27 cellular contexts compared by ENCODE assay signal in the genomic region with DNA sequence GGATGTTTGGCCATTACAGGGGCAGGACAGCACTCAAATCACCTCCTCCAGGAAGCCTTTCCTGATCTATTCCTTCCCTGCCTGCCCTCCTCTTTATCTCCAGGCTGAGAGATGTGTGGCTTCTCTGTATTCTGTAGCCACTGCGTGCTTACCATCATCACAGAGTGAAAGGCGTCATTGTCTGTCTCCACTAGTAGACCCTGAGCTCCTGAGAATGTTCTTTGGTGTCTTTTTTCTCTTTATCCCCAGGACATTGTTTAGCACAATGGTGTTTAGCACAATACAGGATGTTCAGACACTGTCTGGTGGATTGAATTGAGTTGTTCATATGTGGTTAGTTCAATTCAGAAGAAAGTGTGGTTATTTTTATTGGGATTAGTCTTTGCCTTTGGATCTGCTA.
"Had no signal": no experiment of that assay in that cellular context is flagged by ENCODE, and none has a peak within 500 bp of the region (broad histone marks: within the 10 kb centered on the region; RNA-seq: fewer than 3 reads in every experiment).

No MANE protein-coding gene starts in this region.

- H2AFZ ChIP-seq: parathyroid adenoma had no signal

- H3K27ac ChIP-seq: ovary, parathyroid adenoma, psoas muscle, right lobe of liver, sigmoid colon, stomach, thoracic aorta, thyroid gland, tibial nerve, upper lobe of left lung, vagina had no signal

- H3K4me3 ChIP-seq: ovary, psoas muscle, right lobe of liver, sigmoid colon, stomach, thoracic aorta, thyroid gland, tibial nerve, upper lobe of left lung, vagina had no signal

- H3K27ac Mint-ChIP-seq: natural killer cell treated with Interleukin-12 subunit alpha and Interleukin-12 subunit beta and Interleukin-15 and Interleukin-18, amount 100 ng/mL, for 72 hours; progenitor cell of endocrine pancreas; stimulated activated effector memory CD8-positive, alpha-beta T cell treated with anti-CD3 and anti-CD28 coated beads, Interleukin-12 subunit alpha, Interleukin-12 subunit beta, amount 100 ng/mL, for 72 hours; stimulated activated naive B cell treated with anti-CD40 and anti-IgM and Interleukin-4, amounts not matched to agents 10 μg/mL and 1 μg/mL and 100 μg/mL, for 72 hours; stimulated activated naive CD8-positive, alpha-beta T cell treated with anti-CD3 and anti-CD28 coated beads, Interleukin-15, Interleukin-2, amounts not matched to agents 100 ng/mL and 50 ng/mL, for 24 hours had no signal

- H3K36me3 Mint-ChIP-seq: natural killer cell treated with Interleukin-12 subunit alpha and Interleukin-12 subunit beta and Interleukin-15 and Interleukin-18, amount 100 ng/mL, for 72 hours; stimulated activated effector memory CD8-positive, alpha-beta T cell treated with anti-CD3 and anti-CD28 coated beads, Interleukin-12 subunit alpha, Interleukin-12 subunit beta, amount 100 ng/mL, for 72 hours; stimulated activated naive B cell treated with anti-CD40 and anti-IgM and Interleukin-4, amounts not matched to agents 10 μg/mL and 1 μg/mL and 100 μg/mL, for 72 hours had no signal

- H3K4me1 ChIP-seq: parathyroid adenoma, psoas muscle, right lobe of liver, stomach, thyroid gland, tibial nerve, upper lobe of left lung, vagina had no signal

- H3K79me2 ChIP-seq: parathyroid adenoma had no signal

- H3K9me3 Mint-ChIP-seq: natural killer cell treated with Interleukin-12 subunit alpha and Interleukin-12 subunit beta and Interleukin-15 and Interleukin-18, amount 100 ng/mL, for 72 hours; stimulated activated effector memory CD8-positive, alpha-beta T cell treated with anti-CD3 and anti-CD28 coated beads, Interleukin-12 subunit alpha, Interleukin-12 subunit beta, amount 100 ng/mL, for 72 hours; stimulated activated naive B cell treated with anti-CD40 and anti-IgM and Interleukin-4, amounts not matched to agents 10 μg/mL and 1 μg/mL and 100 μg/mL, for 72 hours; stimulated activated naive CD8-positive, alpha-beta T cell treated with anti-CD3 and anti-CD28 coated beads, Interleukin-15, Interleukin-2, amounts not matched to agents 100 ng/mL and 50 ng/mL, for 24 hours had no signal

- H3K9me3 ChIP-seq: ovary, psoas muscle, right lobe of liver, sigmoid colon, stomach, thoracic aorta, thyroid gland, tibial nerve, upper lobe of left lung, vagina had no signal

- H3K36me3 ChIP-seq: ovary, right lobe of liver, sigmoid colon, stomach, thoracic aorta, thyroid gland, tibial nerve, upper lobe of left lung, vagina had no signal

- ATAC-seq: natural killer cell treated with Interleukin-12 subunit alpha and Interleukin-12 subunit beta and Interleukin-15 and Interleukin-18, amount 100 ng/mL, for 72 hours; psoas muscle; right cardiac atrium; right lobe of liver; stimulated activated effector memory CD8-positive, alpha-beta T cell treated with anti-CD3 and anti-CD28 coated beads, Interleukin-12 subunit alpha, Interleukin-12 subunit beta, amount 100 ng/mL, for 72 hours; stimulated activated naive B cell treated with anti-CD40 and anti-IgM and Interleukin-4, amounts not matched to agents 10 μg/mL and 1 μg/mL and 100 μg/mL, for 72 hours had no signal

- H3K27me3 ChIP-seq: ovary, right lobe of liver, sigmoid colon, stomach, thyroid gland, tibial nerve, upper lobe of left lung, vagina had no signal

- H3K4me1 Mint-ChIP-seq: stimulated activated effector memory CD8-positive, alpha-beta T cell treated with anti-CD3 and anti-CD28 coated beads, Interleukin-12 subunit alpha, Interleukin-12 subunit beta, amount 100 ng/mL, for 72 hours; stimulated activated naive B cell treated with anti-CD40 and anti-IgM and Interleukin-4, amounts not matched to agents 10 μg/mL and 1 μg/mL and 100 μg/mL, for 72 hours had no signal

- H3K4me3 Mint-ChIP-seq: natural killer cell treated with Interleukin-12 subunit alpha and Interleukin-12 subunit beta and Interleukin-15 and Interleukin-18, amount 100 ng/mL, for 72 hours; nephron progenitor cell; neural crest cell; stimulated activated effector memory CD8-positive, alpha-beta T cell treated with anti-CD3 and anti-CD28 coated beads, Interleukin-12 subunit alpha, Interleukin-12 subunit beta, amount 100 ng/mL, for 72 hours; stimulated activated naive B cell treated with anti-CD40 and anti-IgM and Interleukin-4, amounts not matched to agents 10 μg/mL and 1 μg/mL and 100 μg/mL, for 72 hours; stimulated activated naive CD8-positive, alpha-beta T cell treated with anti-CD3 and anti-CD28 coated beads, Interleukin-15, Interleukin-2, amounts not matched to agents 100 ng/mL and 50 ng/mL, for 24 hours had no signal

- DNase-seq: nephron progenitor cell; occipital lobe; ovary; posterior cingulate gyrus; psoas muscle; right cardiac atrium; right lobe of liver; sigmoid colon; small intestine; stimulated activated CD4-positive, alpha-beta T cell treated with anti-CD3 and anti-CD28 coated beads, Interleukin-15, amount 100 ng/mL, for 24 hours; stimulated activated CD4-positive, alpha-beta T cell treated with anti-CD3 and anti-CD28 coated beads, Interleukin-2, amount 100 ng/mL, for 24 hours; stimulated activated CD4-positive, alpha-beta T cell treated with anti-CD3 and anti-CD28 coated beads, Interleukin-2, amount 100 ng/mL, for 48 hours; stimulated activated CD4-positive, alpha-beta T cell treated with anti-CD3 and anti-CD28 coated beads, Interleukin-4, amount 100 ng/mL, for 24 hours; stimulated activated naive B cell treated with anti-CD40 and anti-IgM and Interleukin-4, amounts not matched to agents 10 μg/mL and 1 μg/mL and 100 μg/mL, for 72 hours; stimulated activated naive CD4-positive, alpha-beta T cell treated with Interleukin-2 at 50 U/mL for 16 hours; stomach; thyroid gland had no signal
